ENCODE assay signal across 13 cellular contexts in genomic region chr6:56374841-56375369, GRCh38.
DNase-seq lines count a peak whose midpoint lies in the region; ATAC-seq and TF ChIP-seq lines count a peak whose summit lies in the region.
"Had no signal": no experiment of that assay in that cellular context is flagged by ENCODE, and none has a peak within 500 bp of the region (broad histone marks: within the 10 kb centered on the region; RNA-seq: fewer than 3 reads in every experiment).

No MANE protein-coding gene starts in this region.

- H3K27me3 ChIP-seq in hepatocyte: no peaks in the 10 kb centered on the region
- H3K27me3 ChIP-seq in skeletal muscle tissue (ENCODE audit: control insufficient read depth in 3 of 3, insufficient read depth in 3 of 3, low read length in 3 of 3): no peaks in the 10 kb centered on the region
- H3K27me3 ChIP-seq in GM23338 (ENCODE audit: insufficient read depth): no peaks in the 10 kb centered on the region
- no peaks in the 10 kb centered on the region for H3K27me3 ChIP-seq in CD8-positive, alpha-beta T cell (ENCODE audit: insufficient read depth, low read length)

- no peak overlapping the region for H3K27ac Mint-ChIP-seq in GM23338
- H3K27ac Mint-ChIP-seq in CD8-positive, alpha-beta T cell: no peak overlapping the region

- TF ChIP-seq CTCF in cardiac fibroblast (IDR thresholded peaks at IDR 0.05; ENCODE audit: low read depth, low read length): no peak
- no peak for TF ChIP-seq CTCF in hepatocyte (IDR thresholded peaks at IDR 0.05; ENCODE audit: poor library complexity)
- no peak for TF ChIP-seq CTCF in GM23338 (conservative IDR thresholded peaks at IDR 0.05; ENCODE audit: low read depth in 2 of 2)
- TF ChIP-seq CTCF in CD8-positive, alpha-beta T cell (IDR thresholded peaks at IDR 0.05): no peak

- H3K36me3 ChIP-seq in hepatocyte (replicated peaks; ENCODE audit: insufficient read depth, low read depth): no peaks in the 10 kb centered on the region
- H3K36me3 ChIP-seq in skeletal muscle tissue (ENCODE audit: control insufficient read depth in 3 of 3, insufficient read depth in 3 of 3, low read length in 3 of 3): no peaks in the 10 kb centered on the region
- no peaks in the 10 kb centered on the region for H3K36me3 ChIP-seq in GM23338 (ENCODE audit: insufficient read depth)
- H3K36me3 ChIP-seq in CD8-positive, alpha-beta T cell (ENCODE audit: insufficient read depth, low read length): no peaks in the 10 kb centered on the region
- H3K36me3 ChIP-seq: WERI-Rb-1 had no signal

- H3K4me3 Mint-ChIP-seq in GM23338: no peak overlapping the region
- no peak overlapping the region for H3K4me3 Mint-ChIP-seq in CD8-positive, alpha-beta T cell

- CTCF ChIA-PET in CD8-positive, alpha-beta T cell (lab: Charles Lee): interaction anchor here (1.5 kb wide), 1 partner anchor 16 kb away, joined by 3 read pairs; no protein-coding TSS in a partner anchor

- 75% methylated on average over 4 of the region's 4 CpGs for WGBS in hepatocyte (ENCODE audit: low lambda C conversion rate, missing lambda C conversion rate)

- peak overlapping the region in 1 of 3 donors; percentile 20 for H3K9ac ChIP-seq in skeletal muscle tissue (ENCODE audit: low read depth in 1 of 3, low read length in 3 of 3)

- intact Hi-C loops in CD8-positive, alpha-beta T cell (cut with DNase I, micrococcal nuclease): no loop called here

- H3F3A ChIP-seq in GM23338 (replicated peaks; ENCODE audit: low read depth): no peaks in the 10 kb centered on the region

- peak overlapping the region; percentile 4 for H3K4me2 ChIP-seq in hepatocyte
- H3K4me2 ChIP-seq in GM23338: no peak overlapping the region

- no peaks in the 10 kb centered on the region for H3K9me3 Mint-ChIP-seq in GM23338
- H3K9me3 Mint-ChIP-seq in CD8-positive, alpha-beta T cell: no peaks in the 10 kb centered on the region

- ATAC-seq in GM23338 (no peak), HG02571 (IDR thresholded peaks at IDR 0.05; ENCODE audit: unreplicated experiment) (no peak), HG03442 (IDR thresholded peaks at IDR 0.05; ENCODE audit: unreplicated experiment) (no peak)
- no peak for ATAC-seq in CD8-positive, alpha-beta T cell

- no peaks in the 10 kb centered on the region for H4K20me1 ChIP-seq in hepatocyte (ENCODE audit: insufficient read depth, poor library complexity, severe bottlenecking)
- no peaks in the 10 kb centered on the region for H4K20me1 ChIP-seq in GM23338 (replicated peaks; ENCODE audit: insufficient read depth)

- DNase-seq in ELR (ENCODE audit: low read depth) (peak; percentile 44), cardiac fibroblast (ENCODE audit: low read depth in 2 of 2) (peak; percentile 79 to 91), hepatocyte (ENCODE audit: low spot score) (no peak), GM23338 (ENCODE audit: low spot score) (no peak)
- no peak for DNase-seq in CD8-positive, alpha-beta T cell
- DNase-seq: activated effector memory CD4-positive, alpha-beta T cell treated with Interleukin-2 at 50 U/mL for 16 hours; effector CD8-positive, alpha-beta T cell; NCI-H2081 treated with DMSO at 0.1 percent for 48 hours; WERI-Rb-1 had no signal

- H3K4me3 ChIP-seq in cardiac fibroblast (replicated peaks in 1 of 2; ENCODE audit: low read depth in 2 of 2, low read length in 2 of 2) (no peak overlapping the region), hepatocyte (no peak overlapping the region), skeletal muscle tissue (ENCODE audit: low read length in 3 of 3) (peak overlapping the region; percentile 46 to 59 (median 47)), GM23338 (no peak overlapping the region)
- H3K4me3 ChIP-seq in CD8-positive, alpha-beta T cell (ENCODE audit: low read depth, low read length): no peak overlapping the region

- H3K79me2 ChIP-seq in hepatocyte: no peaks in the 10 kb centered on the region
- no peaks in the 10 kb centered on the region for H3K79me2 ChIP-seq in GM23338 (replicated peaks; ENCODE audit: insufficient read depth)

- peaks cover 2% of the 10 kb centered on the region for H3K27me3 Mint-ChIP-seq in GM23338 (ENCODE audit: insufficient read depth, low read depth, poor library complexity)
- no peaks in the 10 kb centered on the region for H3K27me3 Mint-ChIP-seq in CD8-positive, alpha-beta T cell (ENCODE audit: low read depth)

- POLR2A ChIA-PET in CD8-positive, alpha-beta T cell (lab: Charles Lee): no interaction called here

- H3K9me2 ChIP-seq in hepatocyte (replicated peaks; ENCODE audit: insufficient read depth): no peaks in the 10 kb centered on the region
- peaks cover 6% of the 10 kb centered on the region for H3K9me2 ChIP-seq in GM23338 (ENCODE audit: insufficient read depth)

- peaks cover 3% of the 10 kb centered on the region; the same call in 2 of the 3 replicates for H3K4me1 Mint-ChIP-seq in GM23338
- H3K4me1 Mint-ChIP-seq in CD8-positive, alpha-beta T cell (ENCODE audit: low read depth): no peaks in the 10 kb centered on the region

- no peaks in the 10 kb centered on the region for H3K9me3 ChIP-seq in hepatocyte (ENCODE audit: low read depth)
- H3K9me3 ChIP-seq in skeletal muscle tissue (ENCODE audit: control insufficient read depth in 3 of 3, low read length in 3 of 3): no peaks in the 10 kb centered on the region
- no peaks in the 10 kb centered on the region for H3K9me3 ChIP-seq in CD8-positive, alpha-beta T cell (ENCODE audit: low read length)

- no peak overlapping the region for H2AFZ ChIP-seq in hepatocyte
- H2AFZ ChIP-seq in GM23338: no peak overlapping the region

- peaks cover 25% of the 10 kb centered on the region for H3K4me1 ChIP-seq in hepatocyte (ENCODE audit: insufficient read depth)
- H3K4me1 ChIP-seq in skeletal muscle tissue (ENCODE audit: control insufficient read depth in 3 of 3, insufficient read depth in 3 of 3, low read length in 3 of 3): peaks cover 23 to 33% (median 33%) of the 10 kb centered on the region in 3 donors
- H3K4me1 ChIP-seq in GM23338 (ENCODE audit: insufficient read depth): no peaks in the 10 kb centered on the region; the same call in 1 of the 2 replicates
- no peaks in the 10 kb centered on the region for H3K4me1 ChIP-seq in CD8-positive, alpha-beta T cell (ENCODE audit: insufficient read depth, low read length)

- H3K27ac ChIP-seq in hepatocyte (peak overlapping the region; percentile 4), skeletal muscle tissue (ENCODE audit: low read depth, low read length) (peak overlapping the region; percentile 77), GM23338 (ENCODE audit: low read depth) (no peak overlapping the region)
- no peak overlapping the region for H3K27ac ChIP-seq in CD8-positive, alpha-beta T cell (ENCODE audit: low read depth, low read length)
- H3K27ac ChIP-seq: C4-2B, WERI-Rb-1 had no signal

- no peaks in the 10 kb centered on the region for H3K36me3 Mint-ChIP-seq in GM23338 (ENCODE audit: low read depth)
- H3K36me3 Mint-ChIP-seq in CD8-positive, alpha-beta T cell: no peaks in the 10 kb centered on the region

TF ChIP-seq in GM23338, 12 proteins besides CTCF, POLR2A, EP300 and RAD21 (continues in another document):
- TF ChIP-seq CREB1 (CRISPR knock-in tag; IDR thresholded peaks at IDR 0.05; ENCODE audit: low read depth) (no peak), EZH2phosphoT487 (IDR thresholded peaks at IDR 0.05; ENCODE audit: unreplicated experiment) (no peak), ETS1 (IDR thresholded peaks at IDR 0.05) (no peak), ZNF331 (CRISPR knock-in tag; IDR thresholded peaks at IDR 0.05; ENCODE audit: low read depth) (no peak), NANOG (IDR thresholded peaks at IDR 0.05; ENCODE audit: borderline replicate concordance) (no peak), REST (IDR thresholded peaks at IDR 0.05; ENCODE audit: unreplicated experiment) (no peak), JUNB (IDR thresholded peaks at IDR 0.05; ENCODE audit: unreplicated experiment) (no peak)

Comparison
In these comparisons a context has a peak if more than half of its experiments do, and no peak if none do; other contexts are left out.
1. DNase-seq: peak in ELR (single experiment) and cardiac fibroblast (2 of 2); none in hepatocyte (single experiment), GM23338 (single experiment) and CD8-positive, alpha-beta T cell (0 of 7).
2. H3K4me3 ChIP-seq: peak in skeletal muscle tissue (3 of 3); none in cardiac fibroblast (0 of 2), hepatocyte (single experiment), GM23338 (single experiment) and CD8-positive, alpha-beta T cell (single experiment).
3. H3K27ac ChIP-seq: peak in hepatocyte (single experiment) and skeletal muscle tissue (single experiment); none in GM23338 (single experiment) and CD8-positive, alpha-beta T cell (single experiment).